2 cellular contexts compared by ENCODE assay signal in genomic region chr3:65952842-65953241, GRCh38.
TF ChIP-seq lines count a peak whose summit lies in the region.

No MANE protein-coding gene starts in this region.

TF ChIP-seq in SK-N-SH, 30 proteins besides CTCF, POLR2A, EP300 and RAD21 (continued from another document):
- TF ChIP-seq PBX3 (IDR thresholded peaks at IDR 0.05), result no peak
- no peak for TF ChIP-seq MEF2A (IDR thresholded peaks at IDR 0.05; ENCODE audit: borderline replicate concordance, low read depth)
- TF ChIP-seq CHD2 (IDR thresholded peaks at IDR 0.05; ENCODE audit: low read length, partially characterized antibody), result no peak
- no peak for TF ChIP-seq GABPA (IDR thresholded peaks at IDR 0.05; ENCODE audit: low read depth)
- TF ChIP-seq RCOR1 (IDR thresholded peaks at IDR 0.05; ENCODE audit: low read length), result no peak
- no peak for TF ChIP-seq POLR2AphosphoS5 (IDR thresholded peaks at IDR 0.05; ENCODE audit: low read depth, low read length)
- TF ChIP-seq RFX5 (IDR thresholded peaks at IDR 0.05; ENCODE audit: low read length), result no peak

TF ChIP-seq in SK-N-SH treated with all-trans-retinoic acid at 6 μM for 48 hours, 23 proteins besides CTCF, POLR2A, EP300 and RAD21 (continued from another document):
- TF ChIP-seq CREB5 (CRISPR knock-in tag; IDR thresholded peaks at IDR 0.05; ENCODE audit: low read depth) (no peak), ZNF70 (CRISPR knock-in tag; IDR thresholded peaks at IDR 0.05) (no peak), ZNF8 (CRISPR knock-in tag; IDR thresholded peaks at IDR 0.05) (no peak)
- TF ChIP-seq, protein P1, sequence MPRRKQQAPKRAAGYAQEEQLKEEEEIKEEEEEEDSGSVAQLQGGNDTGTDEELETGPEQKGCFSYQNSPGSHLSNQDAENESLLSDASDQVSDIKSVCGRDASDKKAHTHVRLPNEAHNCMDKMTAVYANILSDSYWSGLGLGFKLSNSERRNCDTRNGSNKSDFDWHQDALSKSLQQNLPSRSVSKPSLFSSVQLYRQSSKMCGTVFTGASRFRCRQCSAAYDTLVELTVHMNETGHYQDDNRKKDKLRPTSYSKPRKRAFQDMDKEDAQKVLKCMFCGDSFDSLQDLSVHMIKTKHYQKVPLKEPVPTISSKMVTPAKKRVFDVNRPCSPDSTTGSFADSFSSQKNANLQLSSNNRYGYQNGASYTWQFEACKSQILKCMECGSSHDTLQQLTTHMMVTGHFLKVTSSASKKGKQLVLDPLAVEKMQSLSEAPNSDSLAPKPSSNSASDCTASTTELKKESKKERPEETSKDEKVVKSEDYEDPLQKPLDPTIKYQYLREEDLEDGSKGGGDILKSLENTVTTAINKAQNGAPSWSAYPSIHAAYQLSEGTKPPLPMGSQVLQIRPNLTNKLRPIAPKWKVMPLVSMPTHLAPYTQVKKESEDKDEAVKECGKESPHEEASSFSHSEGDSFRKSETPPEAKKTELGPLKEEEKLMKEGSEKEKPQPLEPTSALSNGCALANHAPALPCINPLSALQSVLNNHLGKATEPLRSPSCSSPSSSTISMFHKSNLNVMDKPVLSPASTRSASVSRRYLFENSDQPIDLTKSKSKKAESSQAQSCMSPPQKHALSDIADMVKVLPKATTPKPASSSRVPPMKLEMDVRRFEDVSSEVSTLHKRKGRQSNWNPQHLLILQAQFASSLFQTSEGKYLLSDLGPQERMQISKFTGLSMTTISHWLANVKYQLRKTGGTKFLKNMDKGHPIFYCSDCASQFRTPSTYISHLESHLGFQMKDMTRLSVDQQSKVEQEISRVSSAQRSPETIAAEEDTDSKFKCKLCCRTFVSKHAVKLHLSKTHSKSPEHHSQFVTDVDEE (CRISPR knock-in tag; IDR thresholded peaks at IDR 0.05), result no peak
